In the genomic region with DNA sequence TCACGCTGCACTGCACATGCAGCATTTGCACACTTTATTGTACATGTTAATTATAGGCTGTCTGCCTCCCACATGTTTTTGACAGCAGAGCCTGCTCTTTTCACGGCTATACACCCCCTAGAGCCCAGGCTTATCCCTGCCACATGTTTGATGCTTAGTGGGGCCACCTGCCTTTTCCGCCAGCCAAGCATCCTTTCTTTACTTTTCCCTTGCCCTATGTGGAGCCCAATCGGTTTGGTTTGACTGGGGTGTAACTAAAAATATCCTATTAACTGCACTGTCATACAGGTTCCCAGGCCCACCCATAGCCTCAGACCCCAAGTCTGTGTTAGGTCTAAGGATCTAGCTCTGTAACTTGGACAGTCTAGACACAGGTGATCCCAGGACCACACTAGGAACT, we compare ENCODE assay signal across 29 cellular contexts. TPM values are rescaled to one million over a fixed set of nuclear protein-coding genes. Genes with fewer than 3 reads are reported as not detected.
"Had no signal": no experiment of that assay in that cellular context is flagged by ENCODE, and none has a peak within 500 bp of the region (broad histone marks: within the 10 kb centered on the region; RNA-seq: fewer than 3 reads in every experiment).

No MANE protein-coding gene starts in this region.

- H3K4me1 ChIP-seq: esophagus squamous epithelium, parathyroid adenoma, stomach, tibial artery, upper lobe of right lung, uterus had no signal

- H3K27ac Mint-ChIP-seq: memory B cell; mesothelial cell of epicardium; naive B cell; natural killer cell treated with Interleukin-12 subunit alpha and Interleukin-12 subunit beta and Interleukin-15 and Interleukin-18, amount 100 ng/mL, for 72 hours; progenitor cell of endocrine pancreas; stimulated activated effector memory CD8-positive, alpha-beta T cell treated with anti-CD3 and anti-CD28 coated beads, Interleukin-12 subunit alpha, Interleukin-12 subunit beta, amount 100 ng/mL, for 72 hours had no signal

- H3K4me3 Mint-ChIP-seq: memory B cell; mesothelial cell of epicardium; naive B cell; natural killer cell treated with Interleukin-12 subunit alpha and Interleukin-12 subunit beta and Interleukin-15 and Interleukin-18, amount 100 ng/mL, for 72 hours; neural crest cell; stimulated activated effector memory CD8-positive, alpha-beta T cell treated with anti-CD3 and anti-CD28 coated beads, Interleukin-12 subunit alpha, Interleukin-12 subunit beta, amount 100 ng/mL, for 72 hours had no signal

- H3K9me3 ChIP-seq: esophagus squamous epithelium, mucosa of descending colon, neutrophil, tibial artery, upper lobe of right lung, uterus had no signal

- H3K9ac ChIP-seq: parathyroid adenoma had no signal

- ATAC-seq: heart right ventricle, mucosa of descending colon, sciatic nerve, upper lobe of right lung had no signal

- DNase-seq: cerebellar nuclear complex; dorsolateral prefrontal cortex; effector CD8-positive, alpha-beta T cell; esophagus squamous epithelium; foreskin melanocyte; glutamatergic neuron; heart right ventricle; hippocampal formation; kidney glomerular epithelial cell; mucosa of descending colon; naive B cell; stimulated activated CD4-positive, alpha-beta T cell treated with anti-CD3 and anti-CD28 coated beads, Interleukin-12 subunit alpha, Interleukin-12 subunit beta, amount 100 ng/mL, for 4 hours; stimulated activated CD4-positive, alpha-beta T cell treated with anti-CD3 and anti-CD28 coated beads, Interleukin-4, amount 100 ng/mL, for 24 hours; stimulated activated naive CD4-positive, alpha-beta T cell treated with Interleukin-2 at 50 U/mL for 16 hours; stomach; upper lobe of right lung; uterus had no signal

- H3K4me3 ChIP-seq: dorsolateral prefrontal cortex, esophagus squamous epithelium, heart right ventricle, lung, mucosa of descending colon, smooth muscle cell, stomach, tibial artery, upper lobe of right lung, uterus had no signal

- H3K36me3 ChIP-seq: esophagus squamous epithelium, heart right ventricle, neutrophil, stomach, tibial artery, upper lobe of right lung, uterus had no signal

- H3K27me3 ChIP-seq: esophagus squamous epithelium, neutrophil, stomach, tibial artery, upper lobe of right lung, uterus had no signal

- H3K27ac ChIP-seq: dorsolateral prefrontal cortex, esophagus squamous epithelium, heart right ventricle, neutrophil, parathyroid adenoma, stomach, tibial artery, upper lobe of right lung, uterus had no signal

- H3K79me2 ChIP-seq: parathyroid adenoma had no signal

- H3K4me1 Mint-ChIP-seq: memory B cell; naive B cell; stimulated activated effector memory CD8-positive, alpha-beta T cell treated with anti-CD3 and anti-CD28 coated beads, Interleukin-12 subunit alpha, Interleukin-12 subunit beta, amount 100 ng/mL, for 72 hours had no signal

- H3K36me3 Mint-ChIP-seq: memory B cell; mesothelial cell of epicardium; naive B cell; natural killer cell treated with Interleukin-12 subunit alpha and Interleukin-12 subunit beta and Interleukin-15 and Interleukin-18, amount 100 ng/mL, for 72 hours; stimulated activated effector memory CD8-positive, alpha-beta T cell treated with anti-CD3 and anti-CD28 coated beads, Interleukin-12 subunit alpha, Interleukin-12 subunit beta, amount 100 ng/mL, for 72 hours had no signal

- H3K9me3 Mint-ChIP-seq: mesothelial cell of epicardium; natural killer cell treated with Interleukin-12 subunit alpha and Interleukin-12 subunit beta and Interleukin-15 and Interleukin-18, amount 100 ng/mL, for 72 hours; neural crest cell; stimulated activated effector memory CD8-positive, alpha-beta T cell treated with anti-CD3 and anti-CD28 coated beads, Interleukin-12 subunit alpha, Interleukin-12 subunit beta, amount 100 ng/mL, for 72 hours had no signal

- H2AFZ ChIP-seq: parathyroid adenoma had no signal

- H3K4me2 ChIP-seq: smooth muscle cell had no signal

RNA-seq across cellular contexts. Expression of a gene that starts 18.9 kb away (rescaled TPM):
- total RNA-seq: natural killer cell treated with Interleukin-12 subunit alpha and Interleukin-12 subunit beta and Interleukin-15 and Interleukin-18, amount 100 ng/mL, for 72 hours had no signal
